Comparison of ENCODE assay signal across 1 cellular context in the genomic region with DNA sequence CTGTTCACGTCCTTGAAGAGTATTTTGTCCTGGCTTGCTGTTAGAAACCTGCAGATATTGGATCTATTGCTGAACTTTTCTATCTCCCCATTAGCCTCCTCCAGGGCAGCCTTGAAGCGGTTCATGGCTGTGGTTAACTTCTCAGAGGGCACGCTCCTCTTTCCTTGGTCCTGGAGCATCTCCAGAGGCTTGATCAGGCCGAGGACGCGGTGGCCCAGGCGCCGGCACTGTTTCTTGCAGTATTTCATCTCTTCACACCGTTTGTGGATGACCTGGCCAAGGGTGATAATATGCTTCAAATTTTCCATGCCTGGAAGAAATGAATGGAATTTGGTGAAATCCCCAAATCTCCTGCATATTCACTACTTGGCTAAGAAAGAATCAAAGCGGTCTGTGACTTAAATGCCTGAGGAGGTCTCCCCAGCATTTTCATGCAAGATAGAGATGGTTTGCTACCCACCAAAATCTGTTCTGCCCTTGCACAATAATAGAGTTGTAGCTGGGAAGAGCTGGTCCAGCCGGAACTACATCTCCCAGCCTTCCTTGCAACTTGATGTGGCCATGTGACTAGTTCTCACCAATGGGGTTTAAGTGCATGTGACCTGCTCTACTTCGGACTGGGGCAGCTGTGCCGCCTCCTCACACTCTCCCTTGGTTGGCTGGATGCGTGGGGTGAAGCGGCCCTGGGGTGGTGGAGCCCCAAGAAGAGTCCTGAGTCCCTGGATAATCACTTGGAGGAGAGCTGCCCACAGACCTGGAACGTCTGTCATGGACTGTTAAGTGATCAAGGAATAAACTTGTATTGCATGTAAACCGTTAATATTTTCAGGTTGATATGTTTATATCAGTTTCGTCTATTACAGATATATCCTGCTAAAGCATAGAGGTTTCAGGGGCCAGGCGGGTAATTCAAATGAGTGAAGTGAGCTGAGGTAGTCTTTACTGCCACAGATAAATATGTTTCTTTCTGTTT.
TF ChIP-seq lines count a peak whose summit lies in the region.

No MANE protein-coding gene starts in this region.

TF ChIP-seq in K562, 482 proteins besides CTCF, POLR2A, EP300 and RAD21 (continued from another document and continues in another):
- TF ChIP-seq, protein P1, sequence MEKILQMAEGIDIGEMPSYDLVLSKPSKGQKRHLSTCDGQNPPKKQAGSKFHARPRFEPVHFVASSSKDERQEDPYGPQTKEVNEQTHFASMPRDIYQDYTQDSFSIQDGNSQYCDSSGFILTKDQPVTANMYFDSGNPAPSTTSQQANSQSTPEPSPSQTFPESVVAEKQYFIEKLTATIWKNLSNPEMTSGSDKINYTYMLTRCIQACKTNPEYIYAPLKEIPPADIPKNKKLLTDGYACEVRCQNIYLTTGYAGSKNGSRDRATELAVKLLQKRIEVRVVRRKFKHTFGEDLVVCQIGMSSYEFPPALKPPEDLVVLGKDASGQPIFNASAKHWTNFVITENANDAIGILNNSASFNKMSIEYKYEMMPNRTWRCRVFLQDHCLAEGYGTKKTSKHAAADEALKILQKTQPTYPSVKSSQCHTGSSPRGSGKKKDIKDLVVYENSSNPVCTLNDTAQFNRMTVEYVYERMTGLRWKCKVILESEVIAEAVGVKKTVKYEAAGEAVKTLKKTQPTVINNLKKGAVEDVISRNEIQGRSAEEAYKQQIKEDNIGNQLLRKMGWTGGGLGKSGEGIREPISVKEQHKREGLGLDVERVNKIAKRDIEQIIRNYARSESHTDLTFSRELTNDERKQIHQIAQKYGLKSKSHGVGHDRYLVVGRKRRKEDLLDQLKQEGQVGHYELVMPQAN (IDR thresholded peaks at IDR 0.05; ENCODE audit: borderline replicate concordance): no peak
- peak; percentile 55 for TF ChIP-seq POLR2AphosphoS5 (IDR thresholded peaks at IDR 0.05; ENCODE audit: control insufficient read depth, insufficient read depth, low read depth, low read length)
- TF ChIP-seq, protein P2, sequence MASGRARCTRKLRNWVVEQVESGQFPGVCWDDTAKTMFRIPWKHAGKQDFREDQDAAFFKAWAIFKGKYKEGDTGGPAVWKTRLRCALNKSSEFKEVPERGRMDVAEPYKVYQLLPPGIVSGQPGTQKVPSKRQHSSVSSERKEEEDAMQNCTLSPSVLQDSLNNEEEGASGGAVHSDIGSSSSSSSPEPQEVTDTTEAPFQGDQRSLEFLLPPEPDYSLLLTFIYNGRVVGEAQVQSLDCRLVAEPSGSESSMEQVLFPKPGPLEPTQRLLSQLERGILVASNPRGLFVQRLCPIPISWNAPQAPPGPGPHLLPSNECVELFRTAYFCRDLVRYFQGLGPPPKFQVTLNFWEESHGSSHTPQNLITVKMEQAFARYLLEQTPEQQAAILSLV (tag; IDR thresholded peaks at IDR 0.05): no peak
- no peak; the same call in 1 of the 2 replicates for TF ChIP-seq MAFK (IDR thresholded peaks at IDR 0.05; ENCODE audit: low read length)
- TF ChIP-seq SETDB1 (IDR thresholded peaks at IDR 0.05; ENCODE audit: low read length): no peak
- TF ChIP-seq, protein P3, sequence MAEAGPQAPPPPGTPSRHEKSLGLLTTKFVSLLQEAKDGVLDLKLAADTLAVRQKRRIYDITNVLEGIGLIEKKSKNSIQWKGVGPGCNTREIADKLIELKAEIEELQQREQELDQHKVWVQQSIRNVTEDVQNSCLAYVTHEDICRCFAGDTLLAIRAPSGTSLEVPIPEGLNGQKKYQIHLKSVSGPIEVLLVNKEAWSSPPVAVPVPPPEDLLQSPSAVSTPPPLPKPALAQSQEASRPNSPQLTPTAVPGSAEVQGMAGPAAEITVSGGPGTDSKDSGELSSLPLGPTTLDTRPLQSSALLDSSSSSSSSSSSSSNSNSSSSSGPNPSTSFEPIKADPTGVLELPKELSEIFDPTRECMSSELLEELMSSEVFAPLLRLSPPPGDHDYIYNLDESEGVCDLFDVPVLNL (CRISPR knock-in tag; IDR thresholded peaks at IDR 0.05; ENCODE audit: low read depth): peak; percentile 38; the same call in 1 of the 2 replicates
- TF ChIP-seq E2F3 (CRISPR knock-in tag; IDR thresholded peaks at IDR 0.05): no peak
- TF ChIP-seq, protein P4, sequence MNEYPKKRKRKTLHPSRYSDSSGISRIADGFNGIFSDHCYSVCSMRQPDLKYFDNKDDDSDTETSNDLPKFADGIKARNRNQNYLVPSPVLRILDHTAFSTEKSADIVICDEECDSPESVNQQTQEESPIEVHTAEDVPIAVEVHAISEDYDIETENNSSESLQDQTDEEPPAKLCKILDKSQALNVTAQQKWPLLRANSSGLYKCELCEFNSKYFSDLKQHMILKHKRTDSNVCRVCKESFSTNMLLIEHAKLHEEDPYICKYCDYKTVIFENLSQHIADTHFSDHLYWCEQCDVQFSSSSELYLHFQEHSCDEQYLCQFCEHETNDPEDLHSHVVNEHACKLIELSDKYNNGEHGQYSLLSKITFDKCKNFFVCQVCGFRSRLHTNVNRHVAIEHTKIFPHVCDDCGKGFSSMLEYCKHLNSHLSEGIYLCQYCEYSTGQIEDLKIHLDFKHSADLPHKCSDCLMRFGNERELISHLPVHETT (CRISPR knock-in tag; conservative IDR thresholded peaks at IDR 0.05 in 1 of 2, IDR thresholded peaks at IDR 0.05 in 1 of 2): no peak
- TF ChIP-seq KHSRP (IDR thresholded peaks at IDR 0.05): no peak
- TF ChIP-seq ZBTB17 (CRISPR knock-in tag; IDR thresholded peaks at IDR 0.05): no peak
- peak; percentile 81 for TF ChIP-seq CEBPG (CRISPR knock-in tag; IDR thresholded peaks at IDR 0.05)
- TF ChIP-seq CEBPG (tag; conservative IDR thresholded peaks at IDR 0.05 in 1 of 2, IDR thresholded peaks at IDR 0.05 in 1 of 2): peak; percentile 84 to 86
- TF ChIP-seq SMARCA5 (IDR thresholded peaks at IDR 0.05): no peak
- TF ChIP-seq HIVEP1 (CRISPR knock-in tag; IDR thresholded peaks at IDR 0.05): no peak
- TF ChIP-seq ZNF668 (CRISPR knock-in tag; IDR thresholded peaks at IDR 0.05): no peak
- TF ChIP-seq, protein P5, sequence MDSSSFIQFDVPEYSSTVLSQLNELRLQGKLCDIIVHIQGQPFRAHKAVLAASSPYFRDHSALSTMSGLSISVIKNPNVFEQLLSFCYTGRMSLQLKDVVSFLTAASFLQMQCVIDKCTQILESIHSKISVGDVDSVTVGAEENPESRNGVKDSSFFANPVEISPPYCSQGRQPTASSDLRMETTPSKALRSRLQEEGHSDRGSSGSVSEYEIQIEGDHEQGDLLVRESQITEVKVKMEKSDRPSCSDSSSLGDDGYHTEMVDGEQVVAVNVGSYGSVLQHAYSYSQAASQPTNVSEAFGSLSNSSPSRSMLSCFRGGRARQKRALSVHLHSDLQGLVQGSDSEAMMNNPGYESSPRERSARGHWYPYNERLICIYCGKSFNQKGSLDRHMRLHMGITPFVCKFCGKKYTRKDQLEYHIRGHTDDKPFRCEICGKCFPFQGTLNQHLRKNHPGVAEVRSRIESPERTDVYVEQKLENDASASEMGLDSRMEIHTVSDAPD (CRISPR knock-in tag; IDR thresholded peaks at IDR 0.05): no peak
- TF ChIP-seq SIX5 (IDR thresholded peaks at IDR 0.05; ENCODE audit: borderline replicate concordance in 1 of 2, insufficient read depth in 1 of 2, low read depth in 1 of 2, low read length in 2 of 2): peak; percentile 88 to 93
- TF ChIP-seq, protein P6, sequence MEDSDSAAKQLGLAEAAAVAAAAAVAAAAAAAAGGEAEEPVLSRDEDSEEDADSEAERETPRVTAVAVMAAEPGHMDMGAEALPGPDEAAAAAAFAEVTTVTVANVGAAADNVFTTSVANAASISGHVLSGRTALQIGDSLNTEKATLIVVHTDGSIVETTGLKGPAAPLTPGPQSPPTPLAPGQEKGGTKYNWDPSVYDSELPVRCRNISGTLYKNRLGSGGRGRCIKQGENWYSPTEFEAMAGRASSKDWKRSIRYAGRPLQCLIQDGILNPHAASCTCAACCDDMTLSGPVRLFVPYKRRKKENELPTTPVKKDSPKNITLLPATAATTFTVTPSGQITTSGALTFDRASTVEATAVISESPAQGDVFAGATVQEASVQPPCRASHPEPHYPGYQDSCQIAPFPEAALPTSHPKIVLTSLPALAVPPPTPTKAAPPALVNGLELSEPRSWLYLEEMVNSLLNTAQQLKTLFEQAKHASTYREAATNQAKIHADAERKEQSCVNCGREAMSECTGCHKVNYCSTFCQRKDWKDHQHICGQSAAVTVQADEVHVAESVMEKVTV (CRISPR knock-in tag; IDR thresholded peaks at IDR 0.05): no peak
- no peak for TF ChIP-seq PHB (CRISPR knock-in tag; IDR thresholded peaks at IDR 0.05)
- no peak for TF ChIP-seq NR4A1 (CRISPR knock-in tag; IDR thresholded peaks at IDR 0.05)
- 0 out of 2 replicates have a peak, but pooled peaks have one; percentile 31 for TF ChIP-seq NR4A1 (tag; IDR thresholded peaks at IDR 0.05)
- TF ChIP-seq CHD1 (IDR thresholded peaks at IDR 0.05; ENCODE audit: low read length): no peak
- no peak for TF ChIP-seq ZC3H4 (CRISPR knock-in tag; IDR thresholded peaks at IDR 0.05; ENCODE audit: borderline replicate concordance)
- TF ChIP-seq PTBP1 (IDR thresholded peaks at IDR 0.05; ENCODE audit: low read depth, low read length): no peak
- no peak for TF ChIP-seq HMGN3 (IDR thresholded peaks at IDR 0.05; ENCODE audit: borderline replicate concordance, extremely low read depth, insufficient read length, low read depth, low read length)
- TF ChIP-seq, protein P7, sequence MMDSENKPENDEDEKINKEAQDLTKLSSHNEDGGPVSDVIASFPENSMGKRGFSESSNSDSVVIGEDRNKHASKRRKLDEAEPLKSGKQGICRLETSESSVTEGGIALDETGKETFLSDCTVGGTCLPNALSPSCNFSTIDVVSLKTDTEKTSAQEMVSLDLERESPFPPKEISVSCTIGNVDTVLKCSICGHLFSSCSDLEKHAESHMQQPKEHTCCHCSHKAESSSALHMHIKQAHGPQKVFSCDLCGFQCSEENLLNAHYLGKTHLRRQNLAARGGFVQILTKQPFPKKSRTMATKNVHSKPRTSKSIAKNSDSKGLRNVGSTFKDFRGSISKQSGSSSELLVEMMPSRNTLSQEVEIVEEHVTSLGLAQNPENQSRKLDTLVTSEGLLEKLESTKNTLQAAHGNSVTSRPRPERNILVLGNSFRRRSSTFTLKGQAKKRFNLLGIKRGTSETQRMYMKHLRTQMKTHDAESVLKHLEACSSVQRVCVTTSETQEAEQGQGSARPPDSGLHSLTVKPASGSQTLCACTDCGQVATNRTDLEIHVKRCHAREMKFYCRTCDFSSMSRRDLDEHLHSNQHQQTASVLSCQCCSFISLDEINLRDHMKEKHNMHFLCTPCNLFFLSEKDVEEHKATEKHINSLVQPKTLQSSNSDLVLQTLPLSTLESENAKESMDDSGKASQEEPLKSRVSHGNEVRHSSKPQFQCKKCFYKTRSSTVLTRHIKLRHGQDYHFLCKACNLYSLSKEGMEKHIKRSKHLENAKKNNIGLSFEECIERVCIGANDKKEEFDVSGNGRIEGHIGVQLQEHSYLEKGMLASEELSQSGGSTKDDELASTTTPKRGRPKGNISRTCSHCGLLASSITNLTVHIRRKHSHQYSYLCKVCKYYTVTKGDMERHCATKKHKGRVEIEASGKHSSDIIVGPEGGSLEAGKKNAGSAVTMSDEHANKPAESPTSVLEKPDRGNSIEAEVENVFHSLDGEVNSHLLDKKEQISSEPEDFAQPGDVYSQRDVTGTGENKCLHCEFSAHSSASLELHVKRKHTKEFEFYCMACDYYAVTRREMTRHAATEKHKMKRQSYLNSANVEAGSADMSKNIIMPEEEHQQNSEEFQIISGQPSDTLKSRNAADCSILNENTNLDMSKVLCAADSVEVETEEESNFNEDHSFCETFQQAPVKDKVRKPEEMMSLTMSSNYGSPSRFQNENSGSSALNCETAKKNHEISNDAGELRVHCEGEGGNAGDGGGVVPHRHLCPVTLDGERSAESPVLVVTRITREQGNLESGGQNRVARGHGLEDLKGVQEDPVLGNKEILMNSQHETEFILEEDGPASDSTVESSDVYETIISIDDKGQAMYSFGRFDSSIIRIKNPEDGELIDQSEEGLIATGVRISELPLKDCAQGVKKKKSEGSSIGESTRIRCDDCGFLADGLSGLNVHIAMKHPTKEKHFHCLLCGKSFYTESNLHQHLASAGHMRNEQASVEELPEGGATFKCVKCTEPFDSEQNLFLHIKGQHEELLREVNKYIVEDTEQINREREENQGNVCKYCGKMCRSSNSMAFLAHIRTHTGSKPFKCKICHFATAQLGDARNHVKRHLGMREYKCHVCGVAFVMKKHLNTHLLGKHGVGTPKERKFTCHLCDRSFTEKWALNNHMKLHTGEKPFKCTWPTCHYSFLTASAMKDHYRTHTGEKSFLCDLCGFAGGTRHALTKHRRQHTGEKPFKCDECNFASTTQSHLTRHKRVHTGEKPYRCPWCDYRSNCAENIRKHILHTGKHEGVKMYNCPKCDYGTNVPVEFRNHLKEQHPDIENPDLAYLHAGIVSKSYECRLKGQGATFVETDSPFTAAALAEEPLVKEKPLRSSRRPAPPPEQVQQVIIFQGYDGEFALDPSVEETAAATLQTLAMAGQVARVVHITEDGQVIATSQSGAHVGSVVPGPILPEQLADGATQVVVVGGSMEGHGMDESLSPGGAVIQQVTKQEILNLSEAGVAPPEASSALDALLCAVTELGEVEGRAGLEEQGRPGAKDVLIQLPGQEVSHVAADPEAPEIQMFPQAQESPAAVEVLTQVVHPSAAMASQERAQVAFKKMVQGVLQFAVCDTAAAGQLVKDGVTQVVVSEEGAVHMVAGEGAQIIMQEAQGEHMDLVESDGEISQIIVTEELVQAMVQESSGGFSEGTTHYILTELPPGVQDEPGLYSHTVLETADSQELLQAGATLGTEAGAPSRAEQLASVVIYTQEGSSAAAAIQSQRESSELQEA (IDR thresholded peaks at IDR 0.05; ENCODE audit: low read depth): no peak
- TF ChIP-seq MCM3 (IDR thresholded peaks at IDR 0.05): no peak
- TF ChIP-seq FOS (IDR thresholded peaks at IDR 0.05; ENCODE audit: extremely low read depth, insufficient read length): peak; percentile 97
- TF ChIP-seq KDM1A (IDR thresholded peaks at IDR 0.05): no peak
- TF ChIP-seq, protein P8, sequence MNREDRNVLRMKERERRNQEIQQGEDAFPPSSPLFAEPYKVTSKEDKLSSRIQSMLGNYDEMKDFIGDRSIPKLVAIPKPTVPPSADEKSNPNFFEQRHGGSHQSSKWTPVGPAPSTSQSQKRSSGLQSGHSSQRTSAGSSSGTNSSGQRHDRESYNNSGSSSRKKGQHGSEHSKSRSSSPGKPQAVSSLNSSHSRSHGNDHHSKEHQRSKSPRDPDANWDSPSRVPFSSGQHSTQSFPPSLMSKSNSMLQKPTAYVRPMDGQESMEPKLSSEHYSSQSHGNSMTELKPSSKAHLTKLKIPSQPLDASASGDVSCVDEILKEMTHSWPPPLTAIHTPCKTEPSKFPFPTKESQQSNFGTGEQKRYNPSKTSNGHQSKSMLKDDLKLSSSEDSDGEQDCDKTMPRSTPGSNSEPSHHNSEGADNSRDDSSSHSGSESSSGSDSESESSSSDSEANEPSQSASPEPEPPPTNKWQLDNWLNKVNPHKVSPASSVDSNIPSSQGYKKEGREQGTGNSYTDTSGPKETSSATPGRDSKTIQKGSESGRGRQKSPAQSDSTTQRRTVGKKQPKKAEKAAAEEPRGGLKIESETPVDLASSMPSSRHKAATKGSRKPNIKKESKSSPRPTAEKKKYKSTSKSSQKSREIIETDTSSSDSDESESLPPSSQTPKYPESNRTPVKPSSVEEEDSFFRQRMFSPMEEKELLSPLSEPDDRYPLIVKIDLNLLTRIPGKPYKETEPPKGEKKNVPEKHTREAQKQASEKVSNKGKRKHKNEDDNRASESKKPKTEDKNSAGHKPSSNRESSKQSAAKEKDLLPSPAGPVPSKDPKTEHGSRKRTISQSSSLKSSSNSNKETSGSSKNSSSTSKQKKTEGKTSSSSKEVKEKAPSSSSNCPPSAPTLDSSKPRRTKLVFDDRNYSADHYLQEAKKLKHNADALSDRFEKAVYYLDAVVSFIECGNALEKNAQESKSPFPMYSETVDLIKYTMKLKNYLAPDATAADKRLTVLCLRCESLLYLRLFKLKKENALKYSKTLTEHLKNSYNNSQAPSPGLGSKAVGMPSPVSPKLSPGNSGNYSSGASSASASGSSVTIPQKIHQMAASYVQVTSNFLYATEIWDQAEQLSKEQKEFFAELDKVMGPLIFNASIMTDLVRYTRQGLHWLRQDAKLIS (CRISPR knock-in tag; IDR thresholded peaks at IDR 0.05): no peak
- TF ChIP-seq HMG20B (CRISPR knock-in tag; IDR thresholded peaks at IDR 0.05): no peak
- TF ChIP-seq STAG1 (CRISPR knock-in tag; IDR thresholded peaks at IDR 0.05; ENCODE audit: borderline replicate concordance): no peak
